Comparison of ENCODE assay signal across 14 cellular contexts in the genomic region with DNA sequence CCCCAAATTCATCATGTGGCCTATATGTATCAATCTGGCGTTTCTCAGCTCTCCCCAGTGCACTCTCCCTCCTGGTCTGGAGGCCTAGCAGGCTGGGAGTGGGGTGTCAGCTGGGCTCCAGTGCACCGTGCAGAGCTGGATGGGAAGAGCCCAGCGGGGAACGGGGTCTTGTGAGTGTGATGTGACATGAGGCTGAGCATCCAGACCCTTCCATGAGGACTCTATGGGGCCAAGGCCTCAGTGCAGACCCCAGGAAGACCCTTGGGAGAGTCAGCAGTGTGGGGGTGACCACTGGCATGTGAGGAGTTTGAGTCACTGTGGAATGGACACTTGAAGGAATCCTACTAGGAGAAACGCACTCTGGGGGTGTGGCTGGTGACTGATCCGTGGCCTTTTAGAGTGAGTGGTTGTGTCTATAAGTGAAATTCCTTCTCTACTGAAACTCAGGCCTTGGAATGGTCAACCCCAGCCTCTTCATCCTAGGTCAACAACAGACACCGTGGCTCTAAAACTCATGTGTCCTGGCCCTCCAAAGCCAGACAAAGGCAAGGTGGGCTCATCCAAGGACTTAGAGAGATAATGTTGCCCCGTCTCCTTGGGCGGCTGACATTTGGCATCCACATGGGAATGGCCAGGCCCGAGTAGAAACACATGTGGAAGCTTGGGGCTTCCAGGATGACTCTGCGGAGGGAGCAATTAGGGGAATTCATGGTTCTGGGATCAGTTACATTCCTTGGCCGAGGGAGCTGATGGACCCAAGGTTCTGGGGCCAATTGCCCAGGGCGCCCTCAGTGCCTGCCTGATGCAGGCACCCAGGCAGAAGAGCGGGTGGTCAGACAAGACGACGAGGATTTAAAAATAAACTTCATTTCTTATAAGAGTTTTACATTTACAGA.
"Had no signal": no experiment of that assay in that cellular context is flagged by ENCODE, and none has a peak within 500 bp of the region (broad histone marks: within the 10 kb centered on the region; RNA-seq: fewer than 3 reads in every experiment).

No MANE protein-coding gene starts in this region.

- DNase-seq: activated CD4-positive, alpha-beta T cell treated with anti-CD3 and anti-CD28 coated beads, Interleukin-2, amount 50 U/mL, for 4 hours; activated effector memory CD4-positive, alpha-beta T cell treated with Interleukin-2 at 50 U/mL for 16 hours; activated T-cell treated with anti-CD3 and anti-CD28 coated beads, Interleukin-2, amount 50 U/mL, for 4 hours; amniotic stem cell; endodermal cell; erythroblast; hippocampal formation; left ventricle myocardium superior; stimulated activated CD4-positive, alpha-beta T cell treated with anti-CD3 and anti-CD28 coated beads, Interleukin-1b, Interleukin-23, amount 100 ng/mL, for 48 hours; stomach; SW 1271 had no signal

- ATAC-seq: activated CD4-positive, CD25-positive, alpha-beta regulatory T cell treated with anti-CD3 and anti-CD28 coated beads, Interleukin-2, amount 50 U/mL, for 24 hours; activated T-cell treated with anti-CD3 and anti-CD28 coated beads, Interleukin-2, amount 50 U/mL, for 4 hours; left ventricle myocardium superior; right lobe of liver had no signal

- H3K27me3 ChIP-seq: right lobe of liver had no signal

- H3K4me3 ChIP-seq: dorsolateral prefrontal cortex, right lobe of liver, stomach had no signal

- H3K9me3 ChIP-seq: right lobe of liver, stomach had no signal

- H3K36me3 ChIP-seq: right lobe of liver, stomach had no signal

- H3K27ac ChIP-seq: dorsolateral prefrontal cortex, right lobe of liver, stomach had no signal
